1 cellular context compared by ENCODE assay signal in the genomic region with DNA sequence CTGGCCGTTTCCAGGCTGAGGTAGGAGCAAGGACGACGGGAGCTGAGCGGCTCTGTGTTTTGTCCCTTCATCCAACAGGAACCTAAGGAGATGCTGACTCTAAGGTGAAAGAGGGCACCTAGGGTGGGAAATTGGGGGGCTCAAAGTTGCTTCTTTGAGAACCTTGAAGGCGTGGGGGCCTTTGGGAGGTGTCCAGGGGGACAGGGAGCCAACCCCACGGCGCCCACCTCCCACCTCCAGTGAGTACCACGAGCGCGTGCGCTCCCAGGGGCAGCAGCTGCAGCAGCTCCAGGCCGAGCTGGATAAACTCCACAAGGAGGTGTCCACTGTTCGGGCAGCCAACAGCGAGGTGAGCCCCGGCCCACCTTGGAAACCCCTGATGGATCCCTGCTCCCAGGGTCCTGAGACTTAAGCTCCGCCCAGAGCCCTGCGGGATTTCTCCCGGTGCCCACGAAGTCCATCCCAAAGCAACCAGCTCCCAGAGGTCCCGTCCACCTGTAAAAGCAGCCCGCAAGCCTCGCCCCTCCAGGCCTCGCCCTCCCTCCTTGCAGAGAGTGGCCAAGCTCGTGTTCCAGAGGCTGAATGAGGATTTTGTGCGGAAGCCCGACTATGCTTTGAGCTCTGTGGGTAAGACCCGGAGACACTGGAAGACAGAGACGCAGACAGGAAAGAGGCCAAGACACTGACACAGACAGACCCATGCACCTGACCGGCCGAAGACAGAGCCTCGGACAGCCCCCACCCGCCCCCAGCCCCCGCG.
TF ChIP-seq lines count a peak whose summit lies in the region.

No MANE protein-coding gene starts in this region.

TF ChIP-seq in HepG2, 621 proteins besides CTCF, POLR2A, EP300 and RAD21 (continues in another document):
- TF ChIP-seq TCF12 (IDR thresholded peaks at IDR 0.05) (no peak), TCF12 (CRISPR knock-in tag; IDR thresholded peaks at IDR 0.05) (no peak), CBX2 (IDR thresholded peaks at IDR 0.05; ENCODE audit: low read depth, low read length) (no peak), CBX2 (CRISPR knock-in tag; IDR thresholded peaks at IDR 0.05; ENCODE audit: low read depth) (no peak), ATAD3A (CRISPR knock-in tag; IDR thresholded peaks at IDR 0.05) (no peak), FOXM1 (CRISPR knock-in tag; IDR thresholded peaks at IDR 0.05) (no peak), ZNF562 (CRISPR knock-in tag; IDR thresholded peaks at IDR 0.05; ENCODE audit: borderline replicate concordance) (no peak), KLF12 (CRISPR knock-in tag; IDR thresholded peaks at IDR 0.05; ENCODE audit: borderline replicate concordance) (0 out of 2 replicates have a peak, but pooled peaks have one; percentile 36), TAF15 (IDR thresholded peaks at IDR 0.05; ENCODE audit: low read depth, low read length, poor library complexity, severe bottlenecking) (peak; percentile 47), ZNF766 (CRISPR knock-in tag; IDR thresholded peaks at IDR 0.05; ENCODE audit: borderline replicate concordance) (no peak), ZBTB20 (CRISPR knock-in tag; IDR thresholded peaks at IDR 0.05; ENCODE audit: borderline replicate concordance, low read depth) (peak; percentile 72), AHR (CRISPR knock-in tag; IDR thresholded peaks at IDR 0.05) (peak; percentile 12; the same call in 1 of the 2 replicates), SIX4 (CRISPR knock-in tag; IDR thresholded peaks at IDR 0.05) (0 out of 2 replicates have a peak, but pooled peaks have one; percentile 6), ZNF773 (CRISPR knock-in tag; IDR thresholded peaks at IDR 0.05; ENCODE audit: borderline replicate concordance) (no peak), ZNF761 (CRISPR knock-in tag; conservative IDR thresholded peaks at IDR 0.05) (peak; percentile 55; the same call in 1 of the 2 replicates), ZMYM3 (CRISPR knock-in tag; IDR thresholded peaks at IDR 0.05) (peak; percentile 27; the same call in 1 of the 2 replicates), KAT2B (IDR thresholded peaks at IDR 0.05; ENCODE audit: borderline replicate concordance, low read depth, low read length) (no peak), ZNF839 (CRISPR knock-in tag; IDR thresholded peaks at IDR 0.05; ENCODE audit: borderline replicate concordance) (peak; percentile 89; the same call in 1 of the 2 replicates), ZNF235 (CRISPR knock-in tag; IDR thresholded peaks at IDR 0.05; ENCODE audit: borderline replicate concordance) (peak; percentile 64; the same call in 1 of the 2 replicates), MEIS2 (CRISPR knock-in tag; IDR thresholded peaks at IDR 0.05) (0 out of 2 replicates have a peak, but pooled peaks have one; percentile 48), ZFP82 (CRISPR knock-in tag; IDR thresholded peaks at IDR 0.05; ENCODE audit: borderline replicate concordance) (0 out of 2 replicates have a peak, but pooled peaks have one; percentile 81), ZNF788 (CRISPR knock-in tag; IDR thresholded peaks at IDR 0.05; ENCODE audit: borderline replicate concordance) (no peak; the same call in 1 of the 2 replicates), JUND (CRISPR knock-in tag; IDR thresholded peaks at IDR 0.05) (no peak), NR2C2 (CRISPR knock-in tag; IDR thresholded peaks at IDR 0.05; ENCODE audit: borderline replicate concordance) (peak; percentile 34; the same call in 1 of the 2 replicates)
- TF ChIP-seq, protein P1, sequence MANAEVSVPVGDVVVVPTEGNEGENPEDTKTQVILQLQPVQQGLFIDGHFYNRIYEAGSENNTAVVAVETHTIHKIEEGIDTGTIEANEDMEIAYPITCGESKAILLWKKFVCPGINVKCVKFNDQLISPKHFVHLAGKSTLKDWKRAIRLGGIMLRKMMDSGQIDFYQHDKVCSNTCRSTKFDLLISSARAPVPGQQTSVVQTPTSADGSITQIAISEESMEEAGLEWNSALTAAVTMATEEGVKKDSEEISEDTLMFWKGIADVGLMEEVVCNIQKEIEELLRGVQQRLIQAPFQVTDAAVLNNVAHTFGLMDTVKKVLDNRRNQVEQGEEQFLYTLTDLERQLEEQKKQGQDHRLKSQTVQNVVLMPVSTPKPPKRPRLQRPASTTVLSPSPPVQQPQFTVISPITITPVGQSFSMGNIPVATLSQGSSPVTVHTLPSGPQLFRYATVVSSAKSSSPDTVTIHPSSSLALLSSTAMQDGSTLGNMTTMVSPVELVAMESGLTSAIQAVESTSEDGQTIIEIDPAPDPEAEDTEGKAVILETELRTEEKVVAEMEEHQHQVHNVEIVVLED (CRISPR knock-in tag; IDR thresholded peaks at IDR 0.05; ENCODE audit: borderline replicate concordance): no peak; the same call in 1 of the 2 replicates
- TF ChIP-seq, protein P2, sequence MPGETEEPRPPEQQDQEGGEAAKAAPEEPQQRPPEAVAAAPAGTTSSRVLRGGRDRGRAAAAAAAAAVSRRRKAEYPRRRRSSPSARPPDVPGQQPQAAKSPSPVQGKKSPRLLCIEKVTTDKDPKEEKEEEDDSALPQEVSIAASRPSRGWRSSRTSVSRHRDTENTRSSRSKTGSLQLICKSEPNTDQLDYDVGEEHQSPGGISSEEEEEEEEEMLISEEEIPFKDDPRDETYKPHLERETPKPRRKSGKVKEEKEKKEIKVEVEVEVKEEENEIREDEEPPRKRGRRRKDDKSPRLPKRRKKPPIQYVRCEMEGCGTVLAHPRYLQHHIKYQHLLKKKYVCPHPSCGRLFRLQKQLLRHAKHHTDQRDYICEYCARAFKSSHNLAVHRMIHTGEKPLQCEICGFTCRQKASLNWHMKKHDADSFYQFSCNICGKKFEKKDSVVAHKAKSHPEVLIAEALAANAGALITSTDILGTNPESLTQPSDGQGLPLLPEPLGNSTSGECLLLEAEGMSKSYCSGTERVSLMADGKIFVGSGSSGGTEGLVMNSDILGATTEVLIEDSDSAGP (CRISPR knock-in tag; IDR thresholded peaks at IDR 0.05; ENCODE audit: borderline replicate concordance): peak; percentile 43; the same call in 1 of the 2 replicates
- TF ChIP-seq, protein P3, sequence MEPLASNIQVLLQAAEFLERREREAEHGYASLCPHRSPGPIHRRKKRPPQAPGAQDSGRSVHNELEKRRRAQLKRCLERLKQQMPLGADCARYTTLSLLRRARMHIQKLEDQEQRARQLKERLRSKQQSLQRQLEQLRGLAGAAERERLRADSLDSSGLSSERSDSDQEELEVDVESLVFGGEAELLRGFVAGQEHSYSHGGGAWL (CRISPR knock-in tag; IDR thresholded peaks at IDR 0.05): peak; percentile 69; the same call in 1 of the 2 replicates
- TF ChIP-seq, protein P4, sequence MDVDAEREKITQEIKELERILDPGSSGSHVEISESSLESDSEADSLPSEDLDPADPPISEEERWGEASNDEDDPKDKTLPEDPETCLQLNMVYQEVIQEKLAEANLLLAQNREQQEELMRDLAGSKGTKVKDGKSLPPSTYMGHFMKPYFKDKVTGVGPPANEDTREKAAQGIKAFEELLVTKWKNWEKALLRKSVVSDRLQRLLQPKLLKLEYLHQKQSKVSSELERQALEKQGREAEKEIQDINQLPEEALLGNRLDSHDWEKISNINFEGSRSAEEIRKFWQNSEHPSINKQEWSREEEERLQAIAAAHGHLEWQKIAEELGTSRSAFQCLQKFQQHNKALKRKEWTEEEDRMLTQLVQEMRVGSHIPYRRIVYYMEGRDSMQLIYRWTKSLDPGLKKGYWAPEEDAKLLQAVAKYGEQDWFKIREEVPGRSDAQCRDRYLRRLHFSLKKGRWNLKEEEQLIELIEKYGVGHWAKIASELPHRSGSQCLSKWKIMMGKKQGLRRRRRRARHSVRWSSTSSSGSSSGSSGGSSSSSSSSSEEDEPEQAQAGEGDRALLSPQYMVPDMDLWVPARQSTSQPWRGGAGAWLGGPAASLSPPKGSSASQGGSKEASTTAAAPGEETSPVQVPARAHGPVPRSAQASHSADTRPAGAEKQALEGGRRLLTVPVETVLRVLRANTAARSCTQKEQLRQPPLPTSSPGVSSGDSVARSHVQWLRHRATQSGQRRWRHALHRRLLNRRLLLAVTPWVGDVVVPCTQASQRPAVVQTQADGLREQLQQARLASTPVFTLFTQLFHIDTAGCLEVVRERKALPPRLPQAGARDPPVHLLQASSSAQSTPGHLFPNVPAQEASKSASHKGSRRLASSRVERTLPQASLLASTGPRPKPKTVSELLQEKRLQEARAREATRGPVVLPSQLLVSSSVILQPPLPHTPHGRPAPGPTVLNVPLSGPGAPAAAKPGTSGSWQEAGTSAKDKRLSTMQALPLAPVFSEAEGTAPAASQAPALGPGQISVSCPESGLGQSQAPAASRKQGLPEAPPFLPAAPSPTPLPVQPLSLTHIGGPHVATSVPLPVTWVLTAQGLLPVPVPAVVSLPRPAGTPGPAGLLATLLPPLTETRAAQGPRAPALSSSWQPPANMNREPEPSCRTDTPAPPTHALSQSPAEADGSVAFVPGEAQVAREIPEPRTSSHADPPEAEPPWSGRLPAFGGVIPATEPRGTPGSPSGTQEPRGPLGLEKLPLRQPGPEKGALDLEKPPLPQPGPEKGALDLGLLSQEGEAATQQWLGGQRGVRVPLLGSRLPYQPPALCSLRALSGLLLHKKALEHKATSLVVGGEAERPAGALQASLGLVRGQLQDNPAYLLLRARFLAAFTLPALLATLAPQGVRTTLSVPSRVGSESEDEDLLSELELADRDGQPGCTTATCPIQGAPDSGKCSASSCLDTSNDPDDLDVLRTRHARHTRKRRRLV (CRISPR knock-in tag; IDR thresholded peaks at IDR 0.05): 0 out of 2 replicates have a peak, but pooled peaks have one; percentile 37
- TF ChIP-seq, protein P5, sequence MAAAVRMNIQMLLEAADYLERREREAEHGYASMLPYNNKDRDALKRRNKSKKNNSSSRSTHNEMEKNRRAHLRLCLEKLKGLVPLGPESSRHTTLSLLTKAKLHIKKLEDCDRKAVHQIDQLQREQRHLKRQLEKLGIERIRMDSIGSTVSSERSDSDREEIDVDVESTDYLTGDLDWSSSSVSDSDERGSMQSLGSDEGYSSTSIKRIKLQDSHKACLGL (CRISPR knock-in tag; IDR thresholded peaks at IDR 0.05): peak; percentile 61; the same call in 1 of the 2 replicates
- TF ChIP-seq, protein P6, sequence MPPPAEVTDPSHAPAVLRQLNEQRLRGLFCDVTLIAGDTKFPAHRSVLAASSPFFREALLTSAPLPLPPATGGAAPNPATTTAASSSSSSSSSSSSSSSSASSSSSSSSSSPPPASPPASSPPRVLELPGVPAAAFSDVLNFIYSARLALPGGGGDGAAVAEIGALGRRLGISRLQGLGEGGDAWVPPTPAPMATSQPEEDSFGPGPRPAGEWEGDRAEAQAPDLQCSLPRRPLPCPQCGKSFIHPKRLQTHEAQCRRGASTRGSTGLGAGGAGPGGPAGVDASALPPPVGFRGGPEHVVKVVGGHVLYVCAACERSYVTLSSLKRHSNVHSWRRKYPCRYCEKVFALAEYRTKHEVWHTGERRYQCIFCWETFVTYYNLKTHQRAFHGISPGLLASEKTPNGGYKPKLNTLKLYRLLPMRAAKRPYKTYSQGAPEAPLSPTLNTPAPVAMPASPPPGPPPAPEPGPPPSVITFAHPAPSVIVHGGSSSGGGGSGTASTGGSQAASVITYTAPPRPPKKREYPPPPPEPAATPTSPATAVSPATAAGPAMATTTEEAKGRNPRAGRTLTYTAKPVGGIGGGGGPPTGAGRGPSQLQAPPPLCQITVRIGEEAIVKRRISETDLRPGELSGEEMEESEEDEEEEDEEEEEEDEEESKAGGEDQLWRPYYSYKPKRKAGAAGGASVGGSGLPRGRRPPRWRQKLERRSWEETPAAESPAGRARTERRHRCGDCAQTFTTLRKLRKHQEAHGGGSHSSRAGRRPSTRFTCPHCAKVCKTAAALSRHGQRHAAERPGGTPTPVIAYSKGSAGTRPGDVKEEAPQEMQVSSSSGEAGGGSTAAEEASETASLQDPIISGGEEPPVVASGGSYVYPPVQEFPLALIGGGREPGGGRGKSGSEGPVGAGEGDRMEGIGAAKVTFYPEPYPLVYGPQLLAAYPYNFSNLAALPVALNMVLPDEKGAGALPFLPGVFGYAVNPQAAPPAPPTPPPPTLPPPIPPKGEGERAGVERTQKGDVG (CRISPR knock-in tag; IDR thresholded peaks at IDR 0.05; ENCODE audit: borderline replicate concordance): no peak
- TF ChIP-seq, protein P7, sequence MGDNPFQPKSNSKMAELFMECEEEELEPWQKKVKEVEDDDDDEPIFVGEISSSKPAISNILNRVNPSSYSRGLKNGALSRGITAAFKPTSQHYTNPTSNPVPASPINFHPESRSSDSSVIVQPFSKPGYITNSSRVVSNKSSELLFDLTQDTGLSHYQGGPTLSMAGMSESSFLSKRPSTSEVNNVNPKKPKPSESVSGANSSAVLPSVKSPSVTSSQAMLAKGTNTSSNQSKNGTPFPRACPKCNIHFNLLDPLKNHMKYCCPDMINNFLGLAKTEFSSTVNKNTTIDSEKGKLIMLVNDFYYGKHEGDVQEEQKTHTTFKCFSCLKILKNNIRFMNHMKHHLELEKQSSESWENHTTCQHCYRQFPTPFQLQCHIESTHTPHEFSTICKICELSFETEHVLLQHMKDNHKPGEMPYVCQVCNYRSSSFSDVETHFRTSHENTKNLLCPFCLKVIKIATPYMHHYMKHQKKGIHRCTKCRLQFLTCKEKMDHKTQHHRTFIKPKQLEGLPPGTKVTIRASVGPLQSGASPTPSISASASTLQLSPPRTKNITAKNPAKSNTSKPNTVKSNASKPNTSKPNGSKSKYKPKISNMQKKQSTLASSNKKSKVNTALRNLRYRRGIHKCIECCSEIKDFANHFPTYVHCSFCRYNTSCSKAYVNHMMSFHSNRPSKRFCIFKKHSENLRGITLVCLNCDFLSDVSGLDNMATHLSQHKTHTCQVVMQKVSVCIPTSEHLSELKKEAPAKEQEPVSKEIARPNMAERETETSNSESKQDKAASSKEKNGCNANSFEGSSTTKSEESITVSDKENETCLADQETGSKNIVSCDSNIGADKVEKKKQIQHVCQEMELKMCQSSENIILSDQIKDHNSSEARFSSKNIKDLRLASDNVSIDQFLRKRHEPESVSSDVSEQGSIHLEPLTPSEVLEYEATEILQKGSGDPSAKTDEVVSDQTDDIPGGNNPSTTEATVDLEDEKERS (CRISPR knock-in tag; IDR thresholded peaks at IDR 0.05): peak; percentile 39; the same call in 1 of the 2 replicates
- TF ChIP-seq, protein P8, sequence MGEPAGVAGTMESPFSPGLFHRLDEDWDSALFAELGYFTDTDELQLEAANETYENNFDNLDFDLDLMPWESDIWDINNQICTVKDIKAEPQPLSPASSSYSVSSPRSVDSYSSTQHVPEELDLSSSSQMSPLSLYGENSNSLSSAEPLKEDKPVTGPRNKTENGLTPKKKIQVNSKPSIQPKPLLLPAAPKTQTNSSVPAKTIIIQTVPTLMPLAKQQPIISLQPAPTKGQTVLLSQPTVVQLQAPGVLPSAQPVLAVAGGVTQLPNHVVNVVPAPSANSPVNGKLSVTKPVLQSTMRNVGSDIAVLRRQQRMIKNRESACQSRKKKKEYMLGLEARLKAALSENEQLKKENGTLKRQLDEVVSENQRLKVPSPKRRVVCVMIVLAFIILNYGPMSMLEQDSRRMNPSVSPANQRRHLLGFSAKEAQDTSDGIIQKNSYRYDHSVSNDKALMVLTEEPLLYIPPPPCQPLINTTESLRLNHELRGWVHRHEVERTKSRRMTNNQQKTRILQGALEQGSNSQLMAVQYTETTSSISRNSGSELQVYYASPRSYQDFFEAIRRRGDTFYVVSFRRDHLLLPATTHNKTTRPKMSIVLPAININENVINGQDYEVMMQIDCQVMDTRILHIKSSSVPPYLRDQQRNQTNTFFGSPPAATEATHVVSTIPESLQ (CRISPR knock-in tag; conservative IDR thresholded peaks at IDR 0.05): no peak; the same call in 1 of the 2 replicates
- TF ChIP-seq, protein P9, sequence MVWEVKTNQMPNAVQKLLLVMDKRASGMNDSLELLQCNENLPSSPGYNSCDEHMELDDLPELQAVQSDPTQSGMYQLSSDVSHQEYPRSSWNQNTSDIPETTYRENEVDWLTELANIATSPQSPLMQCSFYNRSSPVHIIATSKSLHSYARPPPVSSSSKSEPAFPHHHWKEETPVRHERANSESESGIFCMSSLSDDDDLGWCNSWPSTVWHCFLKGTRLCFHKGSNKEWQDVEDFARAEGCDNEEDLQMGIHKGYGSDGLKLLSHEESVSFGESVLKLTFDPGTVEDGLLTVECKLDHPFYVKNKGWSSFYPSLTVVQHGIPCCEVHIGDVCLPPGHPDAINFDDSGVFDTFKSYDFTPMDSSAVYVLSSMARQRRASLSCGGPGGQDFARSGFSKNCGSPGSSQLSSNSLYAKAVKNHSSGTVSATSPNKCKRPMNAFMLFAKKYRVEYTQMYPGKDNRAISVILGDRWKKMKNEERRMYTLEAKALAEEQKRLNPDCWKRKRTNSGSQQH (CRISPR knock-in tag; IDR thresholded peaks at IDR 0.05; ENCODE audit: low read depth): peak; percentile 31; the same call in 1 of the 2 replicates
